1 cellular context compared by ENCODE assay signal in the genomic region with DNA sequence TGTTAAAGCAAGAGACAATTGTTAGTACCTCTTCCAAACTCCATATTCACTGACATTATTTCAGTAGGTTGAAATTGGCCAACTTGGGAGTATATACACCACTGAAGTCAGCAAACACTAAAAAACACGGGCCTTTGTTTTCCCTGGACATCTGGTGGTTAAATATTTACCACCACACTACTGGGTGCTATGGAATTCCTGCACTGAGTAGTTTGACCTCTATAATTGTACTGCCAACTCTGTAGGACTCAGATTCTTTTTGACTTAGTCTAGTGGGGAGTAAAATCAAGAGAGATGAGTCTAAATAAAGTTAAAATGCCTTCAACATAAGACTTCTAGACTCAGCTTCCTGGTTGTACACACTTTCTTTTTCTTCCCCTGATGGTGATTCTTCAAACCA.
TF ChIP-seq lines count a peak whose summit lies in the region.

No MANE protein-coding gene starts in this region.

TF ChIP-seq in HepG2, 621 proteins besides CTCF, POLR2A, EP300 and RAD21 (continues in another document):
- TF ChIP-seq SP5 (CRISPR knock-in tag; IDR thresholded peaks at IDR 0.05; ENCODE audit: borderline replicate concordance, low read depth) (peak; percentile 58), ZNF660 (CRISPR knock-in tag; IDR thresholded peaks at IDR 0.05; ENCODE audit: borderline replicate concordance, low read depth) (no peak), NBN (conservative IDR thresholded peaks at IDR 0.05) (no peak), HIVEP1 (CRISPR knock-in tag; IDR thresholded peaks at IDR 0.05) (no peak), REPIN1 (CRISPR knock-in tag; IDR thresholded peaks at IDR 0.05; ENCODE audit: borderline replicate concordance, low read depth) (no peak), KLF13 (CRISPR knock-in tag; IDR thresholded peaks at IDR 0.05) (no peak), MTA1 (CRISPR knock-in tag; IDR thresholded peaks at IDR 0.05; ENCODE audit: borderline replicate concordance) (no peak), NFATC3 (CRISPR knock-in tag; IDR thresholded peaks at IDR 0.05) (no peak), RARG (CRISPR knock-in tag; IDR thresholded peaks at IDR 0.05; ENCODE audit: low read depth) (no peak), REL (CRISPR knock-in tag; conservative IDR thresholded peaks at IDR 0.05) (no peak), ZNF335 (CRISPR knock-in tag; IDR thresholded peaks at IDR 0.05) (no peak), ZNF746 (CRISPR knock-in tag; IDR thresholded peaks at IDR 0.05) (no peak), FIP1L1 (IDR thresholded peaks at IDR 0.05; ENCODE audit: borderline replicate concordance, insufficient read depth, low read depth, low read length) (no peak), ATRX (CRISPR knock-in tag; IDR thresholded peaks at IDR 0.05; ENCODE audit: borderline replicate concordance) (no peak), DPF2 (CRISPR knock-in tag; IDR thresholded peaks at IDR 0.05; ENCODE audit: borderline replicate concordance, low read depth) (0 out of 2 replicates have a peak, but pooled peaks have one; percentile 21), NCOA5 (CRISPR knock-in tag; IDR thresholded peaks at IDR 0.05) (no peak), NR2C2 (CRISPR knock-in tag; IDR thresholded peaks at IDR 0.05; ENCODE audit: borderline replicate concordance) (0 out of 2 replicates have a peak, but pooled peaks have one; percentile 18), ZNF768 (CRISPR knock-in tag; IDR thresholded peaks at IDR 0.05) (no peak), ZNF337 (CRISPR knock-in tag; IDR thresholded peaks at IDR 0.05; ENCODE audit: borderline replicate concordance, low read depth) (no peak), MYC (CRISPR knock-in tag; IDR thresholded peaks at IDR 0.05; ENCODE audit: borderline replicate concordance) (no peak), ZNF143 (CRISPR knock-in tag; IDR thresholded peaks at IDR 0.05) (no peak), ZSCAN21 (CRISPR knock-in tag; IDR thresholded peaks at IDR 0.05; ENCODE audit: borderline replicate concordance) (peak; percentile 47; the same call in 1 of the 2 replicates), MATR3 (CRISPR knock-in tag; IDR thresholded peaks at IDR 0.05) (no peak), JDP2 (CRISPR knock-in tag; IDR thresholded peaks at IDR 0.05; ENCODE audit: borderline replicate concordance) (no peak), SOX5 (CRISPR knock-in tag; IDR thresholded peaks at IDR 0.05; ENCODE audit: borderline replicate concordance) (peak; percentile 95), PCBP1 (IDR thresholded peaks at IDR 0.05; ENCODE audit: borderline replicate concordance, low read depth, low read length) (no peak), ZBTB20 (CRISPR knock-in tag; IDR thresholded peaks at IDR 0.05; ENCODE audit: borderline replicate concordance, low read depth) (peak; percentile 78; the same call in 1 of the 2 replicates), SMC3 (IDR thresholded peaks at IDR 0.05; ENCODE audit: low read length) (no peak), ZNF879 (CRISPR knock-in tag; IDR thresholded peaks at IDR 0.05) (no peak), ZFP1 (CRISPR knock-in tag; IDR thresholded peaks at IDR 0.05) (0 out of 2 replicates have a peak, but pooled peaks have one; percentile 23), ZNF775 (CRISPR knock-in tag; IDR thresholded peaks at IDR 0.05; ENCODE audit: borderline replicate concordance) (no peak), ZNF839 (CRISPR knock-in tag; IDR thresholded peaks at IDR 0.05; ENCODE audit: borderline replicate concordance) (no peak), SOX13 (IDR thresholded peaks at IDR 0.05) (peak; percentile 83; the same call in 1 of the 2 replicates), SOX13 (CRISPR knock-in tag; conservative IDR thresholded peaks at IDR 0.05 in 1 of 2, IDR thresholded peaks at IDR 0.05 in 1 of 2) (peak in 1 of 2 experiments; percentile 98; a peak in 2 of 4 replicates)
- TF ChIP-seq, protein P1, sequence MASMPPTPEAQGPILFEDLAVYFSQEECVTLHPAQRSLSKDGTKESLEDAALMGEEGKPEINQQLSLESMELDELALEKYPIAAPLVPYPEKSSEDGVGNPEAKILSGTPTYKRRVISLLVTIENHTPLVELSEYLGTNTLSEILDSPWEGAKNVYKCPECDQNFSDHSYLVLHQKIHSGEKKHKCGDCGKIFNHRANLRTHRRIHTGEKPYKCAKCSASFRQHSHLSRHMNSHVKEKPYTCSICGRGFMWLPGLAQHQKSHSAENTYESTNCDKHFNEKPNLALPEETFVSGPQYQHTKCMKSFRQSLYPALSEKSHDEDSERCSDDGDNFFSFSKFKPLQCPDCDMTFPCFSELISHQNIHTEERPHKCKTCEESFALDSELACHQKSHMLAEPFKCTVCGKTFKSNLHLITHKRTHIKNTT (CRISPR knock-in tag; IDR thresholded peaks at IDR 0.05) = no peak
- TF ChIP-seq, protein P2, sequence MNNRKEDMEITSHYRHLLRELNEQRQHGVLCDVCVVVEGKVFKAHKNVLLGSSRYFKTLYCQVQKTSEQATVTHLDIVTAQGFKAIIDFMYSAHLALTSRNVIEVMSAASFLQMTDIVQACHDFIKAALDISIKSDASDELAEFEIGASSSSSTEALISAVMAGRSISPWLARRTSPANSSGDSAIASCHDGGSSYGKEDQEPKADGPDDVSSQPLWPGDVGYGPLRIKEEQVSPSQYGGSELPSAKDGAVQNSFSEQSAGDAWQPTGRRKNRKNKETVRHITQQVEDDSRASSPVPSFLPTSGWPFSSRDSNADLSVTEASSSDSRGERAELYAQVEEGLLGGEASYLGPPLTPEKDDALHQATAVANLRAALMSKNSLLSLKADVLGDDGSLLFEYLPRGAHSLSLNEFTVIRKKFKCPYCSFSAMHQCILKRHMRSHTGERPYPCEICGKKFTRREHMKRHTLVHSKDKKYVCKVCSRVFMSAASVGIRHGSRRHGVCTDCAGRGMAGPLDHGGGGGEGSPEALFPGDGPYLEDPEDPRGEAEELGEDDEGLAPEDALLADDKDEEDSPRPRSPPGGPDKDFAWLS (CRISPR knock-in tag; IDR thresholded peaks at IDR 0.05; ENCODE audit: borderline replicate concordance) = no peak
- TF ChIP-seq, protein P3, sequence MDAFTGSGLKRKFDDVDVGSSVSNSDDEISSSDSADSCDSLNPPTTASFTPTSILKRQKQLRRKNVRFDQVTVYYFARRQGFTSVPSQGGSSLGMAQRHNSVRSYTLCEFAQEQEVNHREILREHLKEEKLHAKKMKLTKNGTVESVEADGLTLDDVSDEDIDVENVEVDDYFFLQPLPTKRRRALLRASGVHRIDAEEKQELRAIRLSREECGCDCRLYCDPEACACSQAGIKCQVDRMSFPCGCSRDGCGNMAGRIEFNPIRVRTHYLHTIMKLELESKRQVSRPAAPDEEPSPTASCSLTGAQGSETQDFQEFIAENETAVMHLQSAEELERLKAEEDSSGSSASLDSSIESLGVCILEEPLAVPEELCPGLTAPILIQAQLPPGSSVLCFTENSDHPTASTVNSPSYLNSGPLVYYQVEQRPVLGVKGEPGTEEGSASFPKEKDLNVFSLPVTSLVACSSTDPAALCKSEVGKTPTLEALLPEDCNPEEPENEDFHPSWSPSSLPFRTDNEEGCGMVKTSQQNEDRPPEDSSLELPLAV (CRISPR knock-in tag; conservative IDR thresholded peaks at IDR 0.05; ENCODE audit: low read depth) = no peak
- TF ChIP-seq, protein P4, sequence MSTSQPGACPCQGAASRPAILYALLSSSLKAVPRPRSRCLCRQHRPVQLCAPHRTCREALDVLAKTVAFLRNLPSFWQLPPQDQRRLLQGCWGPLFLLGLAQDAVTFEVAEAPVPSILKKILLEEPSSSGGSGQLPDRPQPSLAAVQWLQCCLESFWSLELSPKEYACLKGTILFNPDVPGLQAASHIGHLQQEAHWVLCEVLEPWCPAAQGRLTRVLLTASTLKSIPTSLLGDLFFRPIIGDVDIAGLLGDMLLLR (CRISPR knock-in tag; IDR thresholded peaks at IDR 0.05) = no peak
- TF ChIP-seq, protein P5, sequence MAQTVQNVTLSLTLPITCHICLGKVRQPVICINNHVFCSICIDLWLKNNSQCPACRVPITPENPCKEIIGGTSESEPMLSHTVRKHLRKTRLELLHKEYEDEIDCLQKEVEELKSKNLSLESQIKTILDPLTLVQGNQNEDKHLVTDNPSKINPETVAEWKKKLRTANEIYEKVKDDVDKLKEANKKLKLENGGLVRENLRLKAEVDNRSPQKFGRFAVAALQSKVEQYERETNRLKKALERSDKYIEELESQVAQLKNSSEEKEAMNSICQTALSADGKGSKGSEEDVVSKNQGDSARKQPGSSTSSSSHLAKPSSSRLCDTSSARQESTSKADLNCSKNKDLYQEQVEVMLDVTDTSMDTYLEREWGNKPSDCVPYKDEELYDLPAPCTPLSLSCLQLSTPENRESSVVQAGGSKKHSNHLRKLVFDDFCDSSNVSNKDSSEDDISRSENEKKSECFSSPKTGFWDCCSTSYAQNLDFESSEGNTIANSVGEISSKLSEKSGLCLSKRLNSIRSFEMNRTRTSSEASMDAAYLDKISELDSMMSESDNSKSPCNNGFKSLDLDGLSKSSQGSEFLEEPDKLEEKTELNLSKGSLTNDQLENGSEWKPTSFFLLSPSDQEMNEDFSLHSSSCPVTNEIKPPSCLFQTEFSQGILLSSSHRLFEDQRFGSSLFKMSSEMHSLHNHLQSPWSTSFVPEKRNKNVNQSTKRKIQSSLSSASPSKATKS (CRISPR knock-in tag; IDR thresholded peaks at IDR 0.05) = no peak
- TF ChIP-seq, protein P6, sequence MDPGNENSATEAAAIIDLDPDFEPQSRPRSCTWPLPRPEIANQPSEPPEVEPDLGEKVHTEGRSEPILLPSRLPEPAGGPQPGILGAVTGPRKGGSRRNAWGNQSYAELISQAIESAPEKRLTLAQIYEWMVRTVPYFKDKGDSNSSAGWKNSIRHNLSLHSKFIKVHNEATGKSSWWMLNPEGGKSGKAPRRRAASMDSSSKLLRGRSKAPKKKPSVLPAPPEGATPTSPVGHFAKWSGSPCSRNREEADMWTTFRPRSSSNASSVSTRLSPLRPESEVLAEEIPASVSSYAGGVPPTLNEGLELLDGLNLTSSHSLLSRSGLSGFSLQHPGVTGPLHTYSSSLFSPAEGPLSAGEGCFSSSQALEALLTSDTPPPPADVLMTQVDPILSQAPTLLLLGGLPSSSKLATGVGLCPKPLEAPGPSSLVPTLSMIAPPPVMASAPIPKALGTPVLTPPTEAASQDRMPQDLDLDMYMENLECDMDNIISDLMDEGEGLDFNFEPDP (CRISPR knock-in tag; conservative IDR thresholded peaks at IDR 0.05) = no peak
- TF ChIP-seq, protein P7, sequence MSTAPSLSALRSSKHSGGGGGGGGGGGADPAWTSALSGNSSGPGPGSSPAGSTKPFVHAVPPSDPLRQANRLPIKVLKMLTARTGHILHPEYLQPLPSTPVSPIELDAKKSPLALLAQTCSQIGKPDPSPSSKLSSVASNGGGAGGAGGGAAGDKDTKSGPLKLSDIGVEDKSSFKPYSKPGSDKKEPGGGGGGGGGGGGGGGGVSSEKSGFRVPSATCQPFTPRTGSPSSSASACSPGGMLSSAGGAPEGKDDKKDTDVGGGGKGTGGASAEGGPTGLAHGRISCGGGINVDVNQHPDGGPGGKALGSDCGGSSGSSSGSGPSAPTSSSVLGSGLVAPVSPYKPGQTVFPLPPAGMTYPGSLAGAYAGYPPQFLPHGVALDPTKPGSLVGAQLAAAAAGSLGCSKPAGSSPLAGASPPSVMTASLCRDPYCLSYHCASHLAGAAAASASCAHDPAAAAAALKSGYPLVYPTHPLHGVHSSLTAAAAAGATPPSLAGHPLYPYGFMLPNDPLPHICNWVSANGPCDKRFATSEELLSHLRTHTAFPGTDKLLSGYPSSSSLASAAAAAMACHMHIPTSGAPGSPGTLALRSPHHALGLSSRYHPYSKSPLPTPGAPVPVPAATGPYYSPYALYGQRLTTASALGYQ (CRISPR knock-in tag; IDR thresholded peaks at IDR 0.05) = 0 out of 2 replicates have a peak, but pooled peaks have one; percentile 58
- TF ChIP-seq, protein P8, sequence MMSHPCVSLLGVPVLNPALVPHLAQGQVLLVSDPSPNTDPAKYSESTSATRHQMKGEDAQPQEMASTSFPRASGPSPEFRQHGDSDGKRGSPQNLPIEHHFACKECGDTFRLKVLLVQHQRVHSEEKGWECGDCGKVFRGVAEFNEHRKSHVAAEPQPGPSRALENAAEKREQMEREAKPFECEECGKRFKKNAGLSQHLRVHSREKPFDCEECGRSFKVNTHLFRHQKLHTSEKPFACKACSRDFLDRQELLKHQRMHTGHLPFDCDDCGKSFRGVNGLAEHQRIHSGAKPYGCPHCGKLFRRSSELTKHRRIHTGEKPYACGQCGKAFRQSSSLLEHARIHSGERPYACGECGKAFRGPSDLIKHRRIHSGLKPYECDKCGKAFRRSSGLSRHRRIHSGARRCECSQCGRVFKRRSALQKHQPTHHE (CRISPR knock-in tag; IDR thresholded peaks at IDR 0.05; ENCODE audit: borderline replicate concordance) = no peak
- TF ChIP-seq, protein P9, sequence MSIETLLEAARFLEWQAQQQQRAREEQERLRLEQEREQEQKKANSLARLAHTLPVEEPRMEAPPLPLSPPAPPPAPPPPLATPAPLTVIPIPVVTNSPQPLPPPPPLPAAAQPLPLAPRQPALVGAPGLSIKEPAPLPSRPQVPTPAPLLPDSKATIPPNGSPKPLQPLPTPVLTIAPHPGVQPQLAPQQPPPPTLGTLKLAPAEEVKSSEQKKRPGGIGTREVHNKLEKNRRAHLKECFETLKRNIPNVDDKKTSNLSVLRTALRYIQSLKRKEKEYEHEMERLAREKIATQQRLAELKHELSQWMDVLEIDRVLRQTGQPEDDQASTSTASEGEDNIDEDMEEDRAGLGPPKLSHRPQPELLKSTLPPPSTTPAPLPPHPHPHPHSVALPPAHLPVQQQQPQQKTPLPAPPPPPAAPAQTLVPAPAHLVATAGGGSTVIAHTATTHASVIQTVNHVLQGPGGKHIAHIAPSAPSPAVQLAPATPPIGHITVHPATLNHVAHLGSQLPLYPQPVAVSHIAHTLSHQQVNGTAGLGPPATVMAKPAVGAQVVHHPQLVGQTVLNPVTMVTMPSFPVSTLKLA (IDR thresholded peaks at IDR 0.05) = no peak
- TF ChIP-seq, protein P10, sequence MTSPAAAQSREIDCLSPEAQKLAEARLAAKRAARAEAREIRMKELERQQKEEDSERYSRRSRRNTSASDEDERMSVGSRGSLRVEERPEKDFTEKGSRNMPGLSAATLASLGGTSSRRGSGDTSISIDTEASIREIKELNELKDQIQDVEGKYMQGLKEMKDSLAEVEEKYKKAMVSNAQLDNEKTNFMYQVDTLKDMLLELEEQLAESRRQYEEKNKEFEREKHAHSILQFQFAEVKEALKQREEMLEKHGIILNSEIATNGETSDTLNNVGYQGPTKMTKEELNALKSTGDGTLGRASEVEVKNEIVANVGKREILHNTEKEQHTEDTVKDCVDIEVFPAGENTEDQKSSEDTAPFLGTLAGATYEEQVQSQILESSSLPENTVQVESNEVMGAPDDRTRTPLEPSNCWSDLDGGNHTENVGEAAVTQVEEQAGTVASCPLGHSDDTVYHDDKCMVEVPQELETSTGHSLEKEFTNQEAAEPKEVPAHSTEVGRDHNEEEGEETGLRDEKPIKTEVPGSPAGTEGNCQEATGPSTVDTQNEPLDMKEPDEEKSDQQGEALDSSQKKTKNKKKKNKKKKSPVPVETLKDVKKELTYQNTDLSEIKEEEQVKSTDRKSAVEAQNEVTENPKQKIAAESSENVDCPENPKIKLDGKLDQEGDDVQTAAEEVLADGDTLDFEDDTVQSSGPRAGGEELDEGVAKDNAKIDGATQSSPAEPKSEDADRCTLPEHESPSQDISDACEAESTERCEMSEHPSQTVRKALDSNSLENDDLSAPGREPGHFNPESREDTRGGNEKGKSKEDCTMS (CRISPR knock-in tag; conservative IDR thresholded peaks at IDR 0.05) = no peak
